In the genomic region with DNA sequence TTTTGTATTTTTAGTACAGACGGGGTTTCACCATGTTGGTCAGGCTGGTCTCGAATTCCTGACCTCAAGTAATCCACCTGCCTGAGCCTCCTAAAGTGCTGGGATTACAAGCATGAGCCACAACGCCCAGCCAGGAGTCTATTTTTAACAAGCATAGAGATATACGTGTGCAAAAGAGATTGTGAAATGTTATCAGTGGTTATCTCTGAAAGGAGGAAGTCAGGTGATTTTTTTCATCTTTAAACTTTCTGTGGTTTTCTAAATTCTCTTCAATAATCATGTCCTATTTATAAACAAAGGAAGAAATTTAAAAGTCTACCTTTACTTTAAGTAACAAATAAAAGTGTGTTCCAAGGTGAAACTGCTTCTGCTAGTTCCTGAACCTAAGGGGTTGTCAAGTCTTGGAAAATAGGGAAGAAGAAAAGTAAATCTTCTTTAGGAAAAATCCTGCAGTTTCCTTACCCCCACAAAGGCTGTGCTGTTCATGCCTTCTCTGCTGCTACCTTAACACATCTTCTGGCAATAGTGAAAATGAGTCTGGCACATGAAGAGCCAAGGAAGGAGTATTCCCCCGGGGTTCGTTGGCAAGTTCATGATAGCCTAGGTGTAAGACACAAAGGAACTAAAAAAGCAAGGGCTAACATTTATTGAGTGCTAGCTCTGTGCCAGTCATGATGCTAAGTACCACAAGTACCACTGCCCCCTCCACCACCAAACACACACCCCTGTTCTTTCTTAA, we compare ENCODE assay signal across 11 cellular contexts. TPM values are rescaled to one million over a fixed set of nuclear protein-coding genes. Genes with fewer than 3 reads are reported as not detected.
A peak's percentile ranks its signal among the peaks of the same experiment; 100 is the strongest.
DNase-seq lines count a peak whose midpoint lies in the region; ATAC-seq and TF ChIP-seq lines count a peak whose summit lies in the region.
"Had no signal": no experiment of that assay in that cellular context is flagged by ENCODE, and none has a peak within 500 bp of the region (broad histone marks: within the 10 kb centered on the region; RNA-seq: fewer than 3 reads in every experiment).

No MANE protein-coding gene starts in this region.

- H4K91ac ChIP-seq in mesenchymal stem cell (ENCODE audit: low read length), result no peak overlapping the region

- no peaks in the 10 kb centered on the region for H3K79me1 ChIP-seq in mesenchymal stem cell (replicated peaks; ENCODE audit: low read length, poor library complexity, severe bottlenecking)

- H2BK15ac ChIP-seq in mesenchymal stem cell (ENCODE audit: low read depth, poor library complexity, severe bottlenecking), result no peak overlapping the region

- no peak overlapping the region for H3K23ac ChIP-seq in mesenchymal stem cell (ENCODE audit: low read length in 2 of 2)

- H2BK120ac ChIP-seq in mesenchymal stem cell (ENCODE audit: low read depth, low read length), result no peak overlapping the region

- peak; percentile 3 for DNase-seq in ecto neural progenitor cell (ENCODE audit: low spot score)
- DNase-seq in SHP77 treated with DMSO at 0.1 percent for 48 hours (lab: John Stamatoyannopoulos, UW), result no peak
- DNase-seq in activated effector memory CD4-positive, alpha-beta T cell treated with anti-CD3 and anti-CD28 coated beads, Interleukin-2, amount 50 U/mL, for 16 hours, result no peak
- DNase-seq in mesenchymal stem cell, result no peak
- no peak for DNase-seq in NCI-H1436 treated with DMSO at 0.1 percent for 48 hours (lab: John Stamatoyannopoulos, UW)
- DNase-seq: activated naive CD4-positive, alpha-beta T cell treated with anti-CD3 and anti-CD28 coated beads, Interleukin-2, amount 10 ng/mL, durations not matched to agents 7 days and 5 days; COR-L47; NCI-H146 had no signal

- H3K9ac ChIP-seq in mesenchymal stem cell (ENCODE audit: low read length), result no peak overlapping the region

- H4K8ac ChIP-seq in mesenchymal stem cell (ENCODE audit: low read length), result no peak overlapping the region

- peak overlapping the region; percentile 72 for H3K27ac ChIP-seq in DOHH2 (ENCODE audit: low read depth, low read length)
- no peak overlapping the region for H3K27ac ChIP-seq in mesenchymal stem cell (ENCODE audit: low read length, poor library complexity, severe bottlenecking)

- no peak overlapping the region for H3K18ac ChIP-seq in mesenchymal stem cell (ENCODE audit: low read depth in 1 of 2, low read length in 2 of 2)

- no peak overlapping the region for H3K4ac ChIP-seq in mesenchymal stem cell (ENCODE audit: low read depth in 1 of 2, low read length in 2 of 2)

- H3K4me2 ChIP-seq in DOHH2 (ENCODE audit: low read length), result peak overlapping the region; percentile 55
- H3K4me2 ChIP-seq in mesenchymal stem cell (ENCODE audit: low read length, poor library complexity, severe bottlenecking), result no peak overlapping the region

- H3K4me3 ChIP-seq in DOHH2 (ENCODE audit: low read length) (peak overlapping the region; percentile 29), mesenchymal stem cell (ENCODE audit: insufficient read depth in 1 of 2, low read depth in 1 of 2, low read length in 2 of 2) (no peak overlapping the region)

- H2BK12ac ChIP-seq in mesenchymal stem cell (ENCODE audit: low read length in 2 of 2), result no peak overlapping the region

- peaks cover 11% of the 10 kb centered on the region for H3F3A ChIP-seq in DOHH2 (ENCODE audit: control insufficient read depth, insufficient read depth)

- H3K9me3 ChIP-seq in DOHH2 (ENCODE audit: control insufficient read depth, insufficient read depth, low read length) (peaks cover 20% of the 10 kb centered on the region), mesenchymal stem cell (ENCODE audit: control insufficient read depth, low read length) (peaks cover 13% of the 10 kb centered on the region)

- H2BK5ac ChIP-seq in mesenchymal stem cell (ENCODE audit: low read depth, low read length, poor library complexity, severe bottlenecking), result no peak overlapping the region

- H3K36me3 ChIP-seq in DOHH2 (ENCODE audit: control insufficient read depth, low read length), result no peaks in the 10 kb centered on the region
- H3K36me3 ChIP-seq in mesenchymal stem cell (ENCODE audit: control insufficient read depth in 1 of 2, insufficient read depth in 2 of 2, low read depth in 1 of 2, low read length in 2 of 2), result no peaks in the 10 kb centered on the region

- no peaks in the 10 kb centered on the region for H3K9me2 ChIP-seq in DOHH2 (replicated peaks; ENCODE audit: control insufficient read depth, low read length)

- H3K4me1 ChIP-seq in DOHH2 (ENCODE audit: control insufficient read depth, low read length) (peaks cover 39% of the 10 kb centered on the region), mesenchymal stem cell (ENCODE audit: control insufficient read depth, insufficient read depth, low read depth, low read length) (no peaks in the 10 kb centered on the region)

- ATAC-seq in GM21576 (IDR thresholded peaks at IDR 0.05; ENCODE audit: unreplicated experiment) (peak; percentile 83), HG03571 (IDR thresholded peaks at IDR 0.05; ENCODE audit: unreplicated experiment) (peak; percentile 57)

- H3K14ac ChIP-seq in mesenchymal stem cell (ENCODE audit: low read length in 2 of 2), result no peak overlapping the region

- no peaks in the 10 kb centered on the region for H3K27me3 ChIP-seq in DOHH2 (ENCODE audit: control insufficient read depth, low read length)
- peaks cover 28 to 37% of the 10 kb centered on the region in 2 experiments for H3K27me3 ChIP-seq in mesenchymal stem cell (ENCODE audit: control insufficient read depth in 1 of 2, insufficient read depth in 1 of 2, low read length in 2 of 2)

- TF ChIP-seq CTCF in DOHH2 (IDR thresholded peaks at IDR 0.05; ENCODE audit: low read depth, low read length, poor library complexity, severe bottlenecking), result no peak

- H2AK5ac ChIP-seq in mesenchymal stem cell (ENCODE audit: low read length, severe bottlenecking), result no peak overlapping the region

- no peak overlapping the region for H2AFZ ChIP-seq in mesenchymal stem cell (ENCODE audit: low read depth, low read length)

- no peaks in the 10 kb centered on the region for H3K79me2 ChIP-seq in DOHH2 (ENCODE audit: control insufficient read depth, low read length)

- no peaks in the 10 kb centered on the region for H4K20me1 ChIP-seq in DOHH2 (ENCODE audit: control insufficient read depth, insufficient read depth, low read depth, low read length)

- WGBS in mesenchymal stem cell, result 88% methylated on average over 4 of the region's 6 CpGs

RNA-seq across cellular contexts. Expression of gene CYP26A1, which starts 51.1 kb away (rescaled TPM):
- not detected for polyA plus RNA-seq in mesenchymal stem cell (2013, experiment 1 of 2)
- polyA plus RNA-seq in mesenchymal stem cell (2013, experiment 2 of 2), result not detected
